19 cellular contexts compared by ENCODE assay signal in the genomic region with DNA sequence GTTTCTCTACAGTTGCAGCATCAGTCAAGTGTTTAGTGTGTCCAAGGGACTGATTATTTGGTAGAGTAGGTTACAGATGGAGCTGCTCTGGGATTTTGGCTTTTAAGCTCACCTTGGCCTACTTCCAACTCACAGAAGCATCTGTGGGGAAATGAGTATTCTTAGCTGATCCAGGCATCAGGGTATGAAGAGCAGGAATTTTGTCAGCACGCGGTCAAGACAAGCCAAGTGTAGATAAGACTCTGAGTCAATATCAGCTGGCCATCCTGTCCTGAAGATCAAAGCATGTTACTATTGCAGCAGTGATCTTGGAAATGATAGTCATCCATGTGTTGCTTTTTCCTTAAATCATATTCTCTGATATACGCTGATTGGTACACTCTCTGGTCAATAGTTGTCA. TPM values are rescaled to one million over a fixed set of nuclear protein-coding genes. Genes with fewer than 3 reads are reported as not detected.
DNase-seq lines count a peak whose midpoint lies in the region; ATAC-seq and TF ChIP-seq lines count a peak whose summit lies in the region.
"Had no signal": no experiment of that assay in that cellular context is flagged by ENCODE, and none has a peak within 500 bp of the region (broad histone marks: within the 10 kb centered on the region; RNA-seq: fewer than 3 reads in every experiment).

No MANE protein-coding gene starts in this region.

- no peaks in the 10 kb centered on the region for H3K36me3 ChIP-seq in esophagus muscularis mucosa
- H3K36me3 ChIP-seq: BE2C, SJSA1 had no signal

- H3K36me3 Mint-ChIP-seq in endothelial cell (ENCODE audit: low read depth, unreplicated experiment): peaks cover 6% of the 10 kb centered on the region

- H3K4me1 ChIP-seq in esophagus muscularis mucosa: no peaks in the 10 kb centered on the region
- H3K4me1 ChIP-seq: A549, BE2C, SJSA1 had no signal

- no peak for TF ChIP-seq EP300 in esophagus muscularis mucosa (IDR thresholded peaks at IDR 0.05)

- no peaks in the 10 kb centered on the region for H3K27me3 Mint-ChIP-seq in endothelial cell (ENCODE audit: unreplicated experiment)

- H3K27ac Mint-ChIP-seq in endothelial cell (ENCODE audit: unreplicated experiment): no peak overlapping the region

- peaks cover 0 to 15% (median 3%) of the 10 kb centered on the region in 4 donors for H3K9me3 ChIP-seq in esophagus muscularis mucosa
- H3K9me3 ChIP-seq: A549, BE2C had no signal

- no peaks in the 10 kb centered on the region for H3K4me1 Mint-ChIP-seq in endothelial cell (ENCODE audit: unreplicated experiment)

- H3K9me3 Mint-ChIP-seq in endothelial cell (ENCODE audit: unreplicated experiment): peaks cover 6% of the 10 kb centered on the region

- ATAC-seq in HG03439 (IDR thresholded peaks at IDR 0.05; ENCODE audit: unreplicated experiment): no peak
- ATAC-seq: A549 had no signal

- WGBS in esophagus muscularis mucosa: 76% methylated on average over 3 of the region's 3 CpGs

- no peak for TF ChIP-seq POLR2A in esophagus muscularis mucosa (IDR thresholded peaks at IDR 0.05; ENCODE audit: low read depth)

- DNase-seq in NCI-H2171 treated with DMSO at 0.1 percent for 48 hours (lab: John Stamatoyannopoulos, UW): peak; percentile 9
- DNase-seq in NCI-H2171 (lab: John Stamatoyannopoulos, UW): no peak
- peak; percentile 79 for DNase-seq in NCI-H82 (lab: John Stamatoyannopoulos, UW)
- peak; percentile 39 for DNase-seq in esophagus muscularis mucosa (ENCODE audit: extremely low spot score)
- DNase-seq in hippocampal formation (lab: John Stamatoyannopoulos, UW): no peak
- DNase-seq in endothelial cell (ENCODE audit: low spot score): no peak
- DNase-seq: BE2C, DMS153, IMR-90, NCI-H1417, NCI-H187 treated with DMSO at 0.1 percent for 48 hours, OCI-M1, T-helper 1 cell had no signal

- no peak overlapping the region for H3K4me3 ChIP-seq in esophagus muscularis mucosa
- H3K4me3 ChIP-seq: A549, SJSA1 had no signal

- no peaks in the 10 kb centered on the region for H3K27me3 ChIP-seq in esophagus muscularis mucosa
- H3K27me3 ChIP-seq: BE2C, SJSA1 had no signal

- no peak overlapping the region for H3K4me3 Mint-ChIP-seq in endothelial cell (ENCODE audit: unreplicated experiment)

- TF ChIP-seq CTCF in esophagus muscularis mucosa (IDR thresholded peaks at IDR 0.05) (no peak), endothelial cell (IDR thresholded peaks at IDR 0.05; ENCODE audit: unreplicated experiment) (no peak)

- intact Hi-C loops in esophagus muscularis mucosa (cut with DNase I): no loop called here

- H3K27ac ChIP-seq in esophagus muscularis mucosa (replicated peaks in 1 of 4): no peak overlapping the region
- H3K27ac ChIP-seq: A549, KMS-11, SJSA1 had no signal

RNA-seq across cellular contexts. Expression of a gene that starts 24.4 kb away (rescaled TPM):
- total RNA-seq in esophagus muscularis mucosa (not detected), endothelial cell (ENCODE audit: unreplicated experiment) (0.41 TPM)
- total RNA-seq: G401, H4, IMR-90 had no signal

RNA-seq across cellular contexts. Expression of a gene that starts 32.5 kb away (rescaled TPM):
- total RNA-seq in esophagus muscularis mucosa (not detected), endothelial cell (ENCODE audit: unreplicated experiment) (not detected)
- total RNA-seq: G401, H4, IMR-90, SJSA1 had no signal

RNA-seq across cellular contexts. Expression of a gene that starts 42.0 kb away (rescaled TPM):
- total RNA-seq in esophagus muscularis mucosa: not detected
- total RNA-seq in endothelial cell (ENCODE audit: unreplicated experiment): not detected
- total RNA-seq: G401, H4, IMR-90, SJSA1 had no signal

Comparison
In these comparisons a context has a peak if more than half of its experiments do, and no peak if none do; other contexts are left out.
1. DNase-seq: peak in NCI-H2171 treated with DMSO at 0.1 percent for 48 hours (single experiment), NCI-H82 (single experiment) and esophagus muscularis mucosa (single experiment); none in NCI-H2171 (single experiment), hippocampal formation (0 of 2) and endothelial cell (single experiment).